Comparison of ENCODE assay signal across 11 cellular contexts in the genomic region with DNA sequence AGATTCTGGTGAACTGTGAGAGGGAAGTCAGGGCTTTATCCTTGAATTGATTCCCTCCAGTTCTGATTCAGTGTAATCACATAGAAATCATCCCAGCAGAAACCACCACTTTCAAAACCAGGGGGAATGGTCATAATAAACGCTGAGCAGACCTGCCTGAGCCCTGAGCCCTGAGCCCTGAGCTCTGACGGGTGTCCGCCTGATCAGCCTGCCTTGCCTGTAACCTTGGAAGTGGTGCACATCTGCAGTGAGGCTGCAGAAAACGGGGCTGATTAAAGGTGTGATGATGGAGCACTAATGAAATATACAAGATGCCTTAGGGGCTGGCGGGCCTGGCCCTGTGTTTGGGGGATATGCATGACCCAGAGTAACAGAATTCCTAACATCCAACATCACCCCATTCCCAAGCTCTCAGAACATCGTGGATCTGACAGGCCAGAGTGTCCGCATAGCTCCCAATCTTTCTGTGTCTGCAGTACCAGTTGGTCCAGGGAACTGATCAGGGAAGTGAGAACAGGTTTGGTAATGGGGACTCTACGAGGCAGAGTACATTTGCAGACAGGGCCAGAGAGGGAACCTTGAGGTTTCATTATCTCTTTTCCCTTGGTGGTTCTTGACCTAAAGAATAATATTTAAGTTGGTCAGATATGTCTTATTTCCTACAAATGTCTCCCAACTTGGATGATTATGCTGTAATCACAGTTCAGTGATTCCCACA. TPM values are rescaled to one million over a fixed set of nuclear protein-coding genes. Genes with fewer than 3 reads are reported as not detected.
DNase-seq lines count a peak whose midpoint lies in the region; ATAC-seq and TF ChIP-seq lines count a peak whose summit lies in the region.
"Had no signal": no experiment of that assay in that cellular context is flagged by ENCODE, and none has a peak within 500 bp of the region (broad histone marks: within the 10 kb centered on the region; RNA-seq: fewer than 3 reads in every experiment).

No MANE protein-coding gene starts in this region.

- H2BK120ac ChIP-seq in mesendoderm (ENCODE audit: low read depth, low read length) = no peak overlapping the region

- no peak overlapping the region for H3K4me2 ChIP-seq in mesendoderm (ENCODE audit: low read length)

- H3K4me1 ChIP-seq in mesendoderm (ENCODE audit: control insufficient read depth, low read depth, low read length) = no peaks in the 10 kb centered on the region
- peaks cover 0 to 4% of the 10 kb centered on the region in 2 donors for H3K4me1 ChIP-seq in right atrium auricular region
- H3K4me1 ChIP-seq: body of pancreas had no signal

- H3K27me3 ChIP-seq in mesendoderm (ENCODE audit: insufficient read depth, low read length, poor library complexity) = no peaks in the 10 kb centered on the region
- no peaks in the 10 kb centered on the region for H3K27me3 ChIP-seq in right atrium auricular region
- H3K27me3 ChIP-seq: body of pancreas had no signal

- H2BK15ac ChIP-seq in mesendoderm (replicated peaks; ENCODE audit: low read depth) = no peak overlapping the region

- no peak for TF ChIP-seq CTCF in right atrium auricular region (IDR thresholded peaks at IDR 0.05)

- H2BK5ac ChIP-seq in mesendoderm (ENCODE audit: low read length) = no peak overlapping the region

- H3K9ac ChIP-seq in mesendoderm (ENCODE audit: low read length) = no peak overlapping the region

- H2AK5ac ChIP-seq in mesendoderm (ENCODE audit: low read length) = no peak overlapping the region

- peaks cover 1% of the 10 kb centered on the region for H3K79me1 ChIP-seq in mesendoderm (ENCODE audit: low read length)

- DNase-seq in mesendoderm (peak; percentile 30), right atrium auricular region (ENCODE audit: low spot score) (no peak), NCI-H2227 treated with DMSO at 0.1 percent for 48 hours (lab: John Stamatoyannopoulos, UW) (no peak)
- DNase-seq in activated effector memory CD4-positive, alpha-beta T cell treated with anti-CD3 and anti-CD28 coated beads, Interleukin-2, amount 50 U/mL, for 16 hours = no peak
- DNase-seq in activated CD4-positive, alpha-beta T cell treated with anti-CD3 and anti-CD28 coated beads for 1 hour = no peak
- DNase-seq: body of pancreas, HFFc6 had no signal

- H4K8ac ChIP-seq in mesendoderm (ENCODE audit: low read depth, low read length) = no peak overlapping the region

- WGBS in mesendoderm (ENCODE audit: extremely low coverage, insufficient coverage, low lambda C conversion rate) = no CpG with 5 or more reads among the region's 8 CpGs

- H3K4me3 ChIP-seq in mesendoderm (ENCODE audit: low read length) (no peak overlapping the region), right atrium auricular region (no peak overlapping the region)
- H3K4me3 ChIP-seq: body of pancreas had no signal

- no peak overlapping the region for H3K4ac ChIP-seq in mesendoderm (ENCODE audit: low read depth, low read length)

- H3K36me3 ChIP-seq in mesendoderm (ENCODE audit: control insufficient read depth, insufficient read depth, low read length) = peaks cover 15% of the 10 kb centered on the region
- H3K36me3 ChIP-seq in right atrium auricular region = peaks cover 85% of the 10 kb centered on the region

- no peaks in the 10 kb centered on the region for H3K79me2 ChIP-seq in mesendoderm (ENCODE audit: control insufficient read depth, insufficient read depth, low read length)

- H3K56ac ChIP-seq in mesendoderm (ENCODE audit: low read length) = no peak overlapping the region

- no peak overlapping the region for H3K18ac ChIP-seq in mesendoderm (ENCODE audit: low read length)

- no peak overlapping the region for H3K27ac ChIP-seq in mesendoderm (ENCODE audit: low read depth, low read length)
- H3K27ac ChIP-seq in right atrium auricular region = no peak overlapping the region
- H3K27ac ChIP-seq: body of pancreas, WERI-Rb-1 had no signal

- ATAC-seq in GM19023 (IDR thresholded peaks at IDR 0.05; ENCODE audit: unreplicated experiment) (peak; percentile 27), GM21717 (IDR thresholded peaks at IDR 0.05; ENCODE audit: unreplicated experiment) (peak; percentile 22), HG03108 (IDR thresholded peaks at IDR 0.05; ENCODE audit: unreplicated experiment) (peak; percentile 2)
- ATAC-seq: body of pancreas had no signal

- no peak overlapping the region for H4K5ac ChIP-seq in mesendoderm (ENCODE audit: low read length)

- no peak overlapping the region for H3K23ac ChIP-seq in mesendoderm (ENCODE audit: low read length)

- no peaks in the 10 kb centered on the region for H3K9me3 ChIP-seq in right atrium auricular region
- H3K9me3 ChIP-seq: body of pancreas had no signal

RNA-seq across cellular contexts. Expression of gene KCTD18, which starts 37.8 kb away (rescaled TPM):
- 1.9 TPM for polyA plus RNA-seq in mesendoderm (2013, experiment 1 of 2)
- polyA plus RNA-seq in mesendoderm (2013, experiment 2 of 2) = 2.0 TPM
- 10 to 100 TPM; 11.9 to 16.4 TPM for total RNA-seq in right atrium auricular region

RNA-seq across cellular contexts. Expression of gene SGO2, which starts 53.9 kb away (rescaled TPM):
- 23.6 TPM for polyA plus RNA-seq in mesendoderm (2013, experiment 1 of 2)
- polyA plus RNA-seq in mesendoderm (2013, experiment 2 of 2) = 24.6 TPM
- total RNA-seq in right atrium auricular region = 1 to 10 TPM; 1.9 to 2.5 TPM
